In genomic region chr1:232327296-232327695, GRCh38 we compare ENCODE assay signal across 26 cellular contexts.
"Had no signal": no experiment of that assay in that cellular context is flagged by ENCODE, and none has a peak within 500 bp of the region (broad histone marks: within the 10 kb centered on the region; RNA-seq: fewer than 3 reads in every experiment).

No MANE protein-coding gene starts in this region.

- H3K36me3 Mint-ChIP-seq: activated naive CD8-positive, alpha-beta T cell treated with anti-CD3 and anti-CD28 coated beads for 36 hours; immature natural killer cell had no signal

- H3K4me1 Mint-ChIP-seq: activated naive CD8-positive, alpha-beta T cell treated with anti-CD3 and anti-CD28 coated beads for 36 hours; immature natural killer cell; naive thymus-derived CD4-positive, alpha-beta T cell had no signal

- H3K4me1 ChIP-seq: adrenal gland, sigmoid colon had no signal

- H3K27ac Mint-ChIP-seq: activated naive CD8-positive, alpha-beta T cell treated with anti-CD3 and anti-CD28 coated beads for 36 hours; immature natural killer cell; naive thymus-derived CD4-positive, alpha-beta T cell; progenitor cell of endocrine pancreas had no signal

- H3K27me3 Mint-ChIP-seq: brain, progenitor cell of endocrine pancreas had no signal

- H3K4me3 ChIP-seq: adrenal gland, ovary, sigmoid colon, tibial nerve had no signal

- H3K9me3 ChIP-seq: adrenal gland, ovary, sigmoid colon, tibial nerve had no signal

- DNase-seq: activated CD4-positive, alpha-beta T cell treated with anti-CD3 and anti-CD28 coated beads for 48 hours; activated CD4-positive, alpha-beta T cell treated with anti-CD3 and anti-CD28 coated beads, Interleukin-2, amount 50 U/mL, for 48 hours; activated CD8-positive, alpha-beta memory T cell treated with anti-CD3 and anti-CD28 coated beads for 24 hours; activated effector memory CD4-positive, alpha-beta T cell treated with Interleukin-2 at 50 U/mL for 16 hours; activated naive CD4-positive, alpha-beta T cell treated with Interleukin-2 at 50 U/mL for 16 hours; activated naive CD8-positive, alpha-beta T cell treated with anti-CD3 and anti-CD28 coated beads for 36 hours; adrenal gland; aorta; cortex of kidney; foreskin fibroblast; head of caudate nucleus; hypothalamus; immature natural killer cell; kidney; midbrain; naive thymus-derived CD4-positive, alpha-beta T cell; ovary; sigmoid colon; stimulated activated CD4-positive, alpha-beta T cell treated with anti-CD3 and anti-CD28 coated beads, Interleukin-15, amount 100 ng/mL, for 24 hours; stimulated activated CD4-positive, alpha-beta T cell treated with anti-CD3 and anti-CD28 coated beads, Interleukin-2, amount 100 ng/mL, for 48 hours; stimulated activated naive CD4-positive, alpha-beta T cell treated with Interleukin-2 at 50 U/mL for 16 hours; T1000; WERI-Rb-1 had no signal

- H3K4me3 Mint-ChIP-seq: activated naive CD8-positive, alpha-beta T cell treated with anti-CD3 and anti-CD28 coated beads for 36 hours; brain; immature natural killer cell; naive thymus-derived CD4-positive, alpha-beta T cell had no signal

- H3K9me3 Mint-ChIP-seq: activated naive CD8-positive, alpha-beta T cell treated with anti-CD3 and anti-CD28 coated beads for 36 hours; immature natural killer cell had no signal

- H3K36me3 ChIP-seq: adrenal gland, ovary, sigmoid colon, tibial nerve, WERI-Rb-1 had no signal

- H3K27me3 ChIP-seq: adrenal gland, ovary, sigmoid colon, tibial nerve had no signal
